Comparison of ENCODE assay signal across 24 cellular contexts in the genomic region with DNA sequence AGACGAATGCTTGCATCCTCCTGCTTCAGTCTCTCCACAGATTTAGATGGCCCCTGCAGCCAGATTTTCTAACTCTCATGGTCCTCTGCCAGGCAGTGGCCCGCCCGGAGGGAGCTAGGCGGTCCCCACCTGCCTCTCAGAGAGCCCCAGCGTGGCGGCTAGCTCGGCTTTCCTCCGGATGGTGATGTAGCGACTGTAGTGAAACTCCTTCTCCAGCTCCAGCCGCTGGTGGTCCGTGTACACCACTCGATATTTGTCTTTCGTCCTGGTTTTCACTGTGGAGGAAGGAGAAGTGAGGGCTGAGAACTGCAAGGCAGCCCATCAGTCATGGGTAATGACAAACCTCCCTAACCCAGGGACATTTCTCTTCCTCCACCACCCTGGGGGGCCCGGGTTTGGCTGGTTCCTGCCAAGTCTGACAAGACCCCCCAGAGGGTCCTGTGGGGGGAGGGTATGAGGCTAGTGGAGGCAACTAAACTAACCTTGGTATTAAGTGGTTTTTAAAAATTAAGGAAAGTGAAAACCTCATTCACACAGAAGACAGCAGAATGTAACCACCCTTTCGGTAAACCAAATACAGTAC. TPM values are rescaled to one million over a fixed set of nuclear protein-coding genes. Genes with fewer than 3 reads are reported as not detected.
DNase-seq lines count a peak whose midpoint lies in the region; ATAC-seq, FAIRE-seq and TF ChIP-seq lines count a peak whose summit lies in the region.
"Had no signal": no experiment of that assay in that cellular context is flagged by ENCODE, and none has a peak within 500 bp of the region (broad histone marks: within the 10 kb centered on the region; RNA-seq: fewer than 3 reads in every experiment).

No MANE protein-coding gene starts in this region.

- POLR2A ChIA-PET in Caco-2 (lab: Charles Lee): interaction anchor here (0.6 kb wide), 1 partner anchor 11 kb away, joined by 6 read pairs; no protein-coding TSS in a partner anchor

- no peak overlapping the region for H2AFZ ChIP-seq in hepatocyte

- peaks cover 6% of the 10 kb centered on the region for H4K20me1 ChIP-seq in hepatocyte (ENCODE audit: insufficient read depth, poor library complexity, severe bottlenecking)

- H3K4me1 Mint-ChIP-seq in Caco-2 (ENCODE audit: low read depth, unreplicated experiment): peaks cover 26% of the 10 kb centered on the region
- H3K4me1 Mint-ChIP-seq in activated T-helper 1 cell treated with anti-CD3 and anti-CD28 coated beads, Interleukin-12 subunit alpha, Interleukin-12 subunit beta, Interleukin-2, Interleukin-4 antibody, amounts not matched to agents 30 ng/mL and 10 ng/mL and 1 ng/mL, durations not matched to agents 14 hours and 24 hours and 36 hours (ENCODE audit: low read depth): peaks cover 5% of the 10 kb centered on the region

- peak overlapping the region; percentile 92 for H3K4me2 ChIP-seq in hepatocyte
- H3K4me2 ChIP-seq: BLaER1 had no signal

- intact Hi-C loops in Caco-2 (cut with micrococcal nuclease; ENCODE audit: unreplicated experiment): loop anchor here (5.0 kb wide), 3 partner anchors 343 to 1008 kb away; a partner anchor contains a TSS
- intact Hi-C loops in pancreas (cut with DNase I): no loop called here
- intact Hi-C loops in activated T-helper 1 cell treated with anti-CD3 and anti-CD28 coated beads, Interleukin-12 subunit alpha, Interleukin-12 subunit beta, Interleukin-2, Interleukin-4 antibody, amounts not matched to agents 30 ng/mL and 10 ng/mL and 1 ng/mL, durations not matched to agents 14 hours and 24 hours and 36 hours (cut with micrococcal nuclease): loop anchor here (5.0 kb wide), 1 partner anchor 173 kb away; a partner anchor contains a TSS

- H3K9me2 ChIP-seq in hepatocyte (replicated peaks; ENCODE audit: insufficient read depth): no peaks in the 10 kb centered on the region

- H3K4me1 ChIP-seq in Caco-2: peaks cover 53% of the 10 kb centered on the region
- H3K4me1 ChIP-seq in Peyer's patch: peaks cover 0 to 47% (median 16%) of the 10 kb centered on the region in 4 donors
- H3K4me1 ChIP-seq in hepatocyte (ENCODE audit: insufficient read depth): peaks cover 44% of the 10 kb centered on the region
- H3K4me1 ChIP-seq in pancreas: peaks cover 5 to 7% (median 6%) of the 10 kb centered on the region in 3 donors
- H3K4me1 ChIP-seq: BLaER1 had no signal

- FAIRE-seq in pancreas (lab: Jason Lieb, UNC): no peak
- FAIRE-seq: A204.1, GM12891, GM18507 had no signal

- H3K4me3 Mint-ChIP-seq in Caco-2 (ENCODE audit: unreplicated experiment): peak overlapping the region; percentile 99
- H3K4me3 Mint-ChIP-seq in activated T-helper 1 cell treated with anti-CD3 and anti-CD28 coated beads, Interleukin-12 subunit alpha, Interleukin-12 subunit beta, Interleukin-2, Interleukin-4 antibody, amounts not matched to agents 30 ng/mL and 10 ng/mL and 1 ng/mL, durations not matched to agents 14 hours and 24 hours and 36 hours: no peak overlapping the region
- H3K4me3 Mint-ChIP-seq: CD8-positive, alpha-beta memory T cell had no signal

- H3K9me3 ChIP-seq in Caco-2 (no peaks in the 10 kb centered on the region), Peyer's patch (no peaks in the 10 kb centered on the region), hepatocyte (ENCODE audit: low read depth) (no peaks in the 10 kb centered on the region), pancreas (no peaks in the 10 kb centered on the region)

- no peaks in the 10 kb centered on the region for H3K27me3 ChIP-seq in Caco-2 (replicated peaks; ENCODE audit: control insufficient read depth, insufficient read depth, low read length)
- peaks cover 0 to 9% of the 10 kb centered on the region in 2 donors for H3K27me3 ChIP-seq in Peyer's patch
- H3K27me3 ChIP-seq in hepatocyte: peaks cover 74% of the 10 kb centered on the region
- H3K27me3 ChIP-seq in pancreas: peaks cover 0 to 7% (median 0%) of the 10 kb centered on the region in 4 donors

- H3K79me2 ChIP-seq in hepatocyte: peaks cover 58% of the 10 kb centered on the region

- CTCF ChIA-PET in Caco-2 (lab: Charles Lee): interaction anchor here (1.1 to 1.3 kb wide), 3 partner anchors 11 to 96 kb away, joined by 3 to 7 read pairs (median 3); no protein-coding TSS in a partner anchor

- no peaks in the 10 kb centered on the region for H3K27me3 Mint-ChIP-seq in Caco-2 (ENCODE audit: insufficient read depth, unreplicated experiment)
- peaks cover 75% of the 10 kb centered on the region for H3K27me3 Mint-ChIP-seq in activated T-helper 1 cell treated with anti-CD3 and anti-CD28 coated beads, Interleukin-12 subunit alpha, Interleukin-12 subunit beta, Interleukin-2, Interleukin-4 antibody, amounts not matched to agents 30 ng/mL and 10 ng/mL and 1 ng/mL, durations not matched to agents 14 hours and 24 hours and 36 hours (ENCODE audit: insufficient read depth)

- no peaks in the 10 kb centered on the region for H3K9me3 Mint-ChIP-seq in Caco-2 (ENCODE audit: unreplicated experiment)
- H3K9me3 Mint-ChIP-seq in activated T-helper 1 cell treated with anti-CD3 and anti-CD28 coated beads, Interleukin-12 subunit alpha, Interleukin-12 subunit beta, Interleukin-2, Interleukin-4 antibody, amounts not matched to agents 30 ng/mL and 10 ng/mL and 1 ng/mL, durations not matched to agents 14 hours and 24 hours and 36 hours: no peaks in the 10 kb centered on the region
- H3K9me3 Mint-ChIP-seq: CD8-positive, alpha-beta memory T cell had no signal

- H3K4me3 ChIP-seq in Caco-2 (ENCODE audit: low read depth, low read length) (peak overlapping the region; percentile 96), Peyer's patch (peak overlapping the region in 3 of 4 donors; percentile 53 to 80 (median 77)), hepatocyte (peak overlapping the region; percentile 58), pancreas (peak overlapping the region in 2 of 4 donors; percentile 3 to 6)
- H3K4me3 ChIP-seq: BLaER1 had no signal

- H3K27ac ChIP-seq in Peyer's patch: peak overlapping the region in 3 of 4 donors; percentile 84 to 98 (median 92)
- peak overlapping the region; percentile 98 for H3K27ac ChIP-seq in hepatocyte
- peak overlapping the region; percentile 48 to 68 (median 58) for H3K27ac ChIP-seq in pancreas
- H3K27ac ChIP-seq: BLaER1 had no signal

- WGBS in hepatocyte (ENCODE audit: low lambda C conversion rate, missing lambda C conversion rate): 42% methylated on average over 15 of the region's 15 CpGs
- WGBS in pancreas, 2 donors: 45 to 64% methylated on average over 15 of the region's 15 CpGs

- peak overlapping the region; percentile 65 for H3K27ac Mint-ChIP-seq in Caco-2 (ENCODE audit: unreplicated experiment)
- H3K27ac Mint-ChIP-seq in activated T-helper 1 cell treated with anti-CD3 and anti-CD28 coated beads, Interleukin-12 subunit alpha, Interleukin-12 subunit beta, Interleukin-2, Interleukin-4 antibody, amounts not matched to agents 30 ng/mL and 10 ng/mL and 1 ng/mL, durations not matched to agents 14 hours and 24 hours and 36 hours: no peak overlapping the region

- no TSS peak for BruUV-seq in Caco-2 (replicated peaks; lab: Mats Ljungman, UMichigan)

- peaks cover 95% of the 10 kb centered on the region for H3K36me3 Mint-ChIP-seq in Caco-2 (ENCODE audit: insufficient read depth, unreplicated experiment)
- H3K36me3 Mint-ChIP-seq in activated T-helper 1 cell treated with anti-CD3 and anti-CD28 coated beads, Interleukin-12 subunit alpha, Interleukin-12 subunit beta, Interleukin-2, Interleukin-4 antibody, amounts not matched to agents 30 ng/mL and 10 ng/mL and 1 ng/mL, durations not matched to agents 14 hours and 24 hours and 36 hours (ENCODE audit: low read depth): peaks cover 2% of the 10 kb centered on the region

- H3K36me3 ChIP-seq in Caco-2 (ENCODE audit: control insufficient read depth, insufficient read depth, low read length): peaks cover 9% of the 10 kb centered on the region
- H3K36me3 ChIP-seq in Peyer's patch: peaks cover 0 to 4% (median 0%) of the 10 kb centered on the region in 3 donors
- no peaks in the 10 kb centered on the region for H3K36me3 ChIP-seq in hepatocyte (replicated peaks; ENCODE audit: insufficient read depth, low read depth)
- H3K36me3 ChIP-seq in pancreas: no peaks in the 10 kb centered on the region
- H3K36me3 ChIP-seq: BLaER1 had no signal

- no peak for ATAC-seq in pancreas
- no peak for ATAC-seq in GM19324 (IDR thresholded peaks at IDR 0.05; ENCODE audit: low FRiP score, unreplicated experiment)
- no peak for ATAC-seq in GM18873 (IDR thresholded peaks at IDR 0.05; ENCODE audit: low FRiP score, unreplicated experiment)
- ATAC-seq: HCT116 had no signal

- no peak for TF ChIP-seq CTCF in Caco-2 (IDR thresholded peaks at IDR 0.05; ENCODE audit: insufficient read depth in 1 of 2, low read depth in 1 of 2, low read length in 1 of 2, severe bottlenecking in 1 of 2, unreplicated experiment in 1 of 2)
- TF ChIP-seq CTCF in Peyer's patch (IDR thresholded peaks at IDR 0.05): no peak
- no peak for TF ChIP-seq CTCF in hepatocyte (IDR thresholded peaks at IDR 0.05; ENCODE audit: poor library complexity)
- no peak for TF ChIP-seq CTCF in pancreas (IDR thresholded peaks at IDR 0.05)

- no peak for TF ChIP-seq POLR2A in Peyer's patch (IDR thresholded peaks at IDR 0.05)

- no peak for DNase-seq in Caco-2
- peak in 2 of 3 donors; percentile 46 to 62 for DNase-seq in Peyer's patch
- no peak for DNase-seq in hepatocyte (ENCODE audit: low spot score)
- peak in 4 of 6 donors; percentile 30 to 57 (median 54) for DNase-seq in pancreas
- no peak for DNase-seq in activated T-helper 1 cell treated with anti-CD3 and anti-CD28 coated beads, Interleukin-12 subunit alpha, Interleukin-12 subunit beta, Interleukin-2, Interleukin-4 antibody, amounts not matched to agents 30 ng/mL and 10 ng/mL and 1 ng/mL, durations not matched to agents 14 hours and 24 hours and 36 hours (ENCODE audit: low spot score)
- DNase-seq in medulla oblongata (ENCODE audit: extremely low spot score): no peak
- DNase-seq: CD8-positive, alpha-beta memory T cell; DMS79 treated with DMSO at 0.1 percent for 48 hours; GDM1; KG1; NCI-H1436; NCI-H2029 treated with DMSO at 0.1 percent for 48 hours; NCI-H2171 treated with DMSO at 0.1 percent for 48 hours; NCI-H446 treated with DMSO at 0.1 percent for 48 hours; NCI-H748 treated with DMSO at 0.1 percent for 48 hours; OCI-M1; RPMI8226 had no signal

RNA-seq across cellular contexts. Expression of a gene that starts 4.3 kb away (rescaled TPM):
- total RNA-seq in Caco-2 (2022) (104 and 109 TPM in 2 replicates), Peyer's patch (100 to 1,000 TPM in 3 of 4 donors, 10 to 100 TPM in 1; 33.0 to 182 (median 136) TPM), hepatocyte (34.6 and 40.0 TPM in 2 replicates), pancreas (1 to 10 TPM; 2.8 to 6.0 (median 4.8) TPM)
- polyA plus RNA-seq in hepatocyte (52.4 and 60.6 TPM in 2 replicates), pancreas (1 to 10 TPM; 3.5 to 6.9 TPM)
- not detected in 2 replicates for total RNA-seq in activated T-helper 1 cell treated with anti-CD3 and anti-CD28 coated beads, Interleukin-12 subunit alpha, Interleukin-12 subunit beta, Interleukin-2, Interleukin-4 antibody, amounts not matched to agents 30 ng/mL and 10 ng/mL and 1 ng/mL, durations not matched to agents 14 hours and 24 hours and 36 hours
- total RNA-seq: CD8-positive, alpha-beta memory T cell had no signal
- polyA plus RNA-seq: CD8-positive, alpha-beta memory T cell had no signal

RNA-seq across cellular contexts. Expression of a gene that starts 23.7 kb away (rescaled TPM):
- total RNA-seq in Caco-2 (2022) (5.2 and 8.1 TPM in 2 replicates), Peyer's patch (100 to 1,000 TPM in 2 of 4 donors, 10 to 100 TPM in 2; 38.0 to 144 (median 99.0) TPM), hepatocyte (13.5 and 18.2 TPM in 2 replicates), pancreas (not detected)
- polyA plus RNA-seq in hepatocyte (35.7 and 38.1 TPM in 2 replicates), pancreas (under 1 TPM in 1 of 2 donors, not detected in 1; 0.31 TPM)
- total RNA-seq in activated T-helper 1 cell treated with anti-CD3 and anti-CD28 coated beads, Interleukin-12 subunit alpha, Interleukin-12 subunit beta, Interleukin-2, Interleukin-4 antibody, amounts not matched to agents 30 ng/mL and 10 ng/mL and 1 ng/mL, durations not matched to agents 14 hours and 24 hours and 36 hours: not detected in 2 replicates
- total RNA-seq: CD8-positive, alpha-beta memory T cell had no signal
- polyA plus RNA-seq: CD8-positive, alpha-beta memory T cell had no signal

RNA-seq across cellular contexts. Expression of a gene that starts 45.0 kb away (rescaled TPM):
- total RNA-seq in Caco-2 (2022) (3.7 and 3.9 TPM in 2 replicates), Peyer's patch (not detected), hepatocyte (0.20 and 1.3 TPM in 2 replicates), pancreas (10 to 100 TPM in 5 of 6 donors, 1 to 10 TPM in 1; 8.0 to 17.1 (median 12.3) TPM)
- polyA plus RNA-seq in hepatocyte (0.95 and 1.8 TPM in 2 replicates), pancreas (10 to 100 TPM; 15.7 to 26.1 TPM)
- not detected in 2 replicates for total RNA-seq in activated T-helper 1 cell treated with anti-CD3 and anti-CD28 coated beads, Interleukin-12 subunit alpha, Interleukin-12 subunit beta, Interleukin-2, Interleukin-4 antibody, amounts not matched to agents 30 ng/mL and 10 ng/mL and 1 ng/mL, durations not matched to agents 14 hours and 24 hours and 36 hours
- total RNA-seq: CD8-positive, alpha-beta memory T cell had no signal
- polyA plus RNA-seq: CD8-positive, alpha-beta memory T cell had no signal

Comparison
In these comparisons a context has a peak if more than half of its experiments do, and no peak if none do; other contexts are left out.
1. DNase-seq: peak in Peyer's patch (2 of 3) and pancreas (4 of 6); none in Caco-2 (0 of 2), hepatocyte (single experiment), activated T-helper 1 cell treated with anti-CD3 and anti-CD28 coated beads, Interleukin-12 subunit alpha, Interleukin-12 subunit beta, Interleukin-2, Interleukin-4 antibody, amounts not matched to agents 30 ng/mL and 10 ng/mL and 1 ng/mL, durations not matched to agents 14 hours and 24 hours and 36 hours (single experiment) and medulla oblongata (single experiment).
2. intact Hi-C loops: an anchor here in Caco-2 (5.0 kb wide) and activated T-helper 1 cell treated with anti-CD3 and anti-CD28 coated beads, Interleukin-12 subunit alpha, Interleukin-12 subunit beta, Interleukin-2, Interleukin-4 antibody, amounts not matched to agents 30 ng/mL and 10 ng/mL and 1 ng/mL, durations not matched to agents 14 hours and 24 hours and 36 hours (5.0 kb wide); none called in pancreas.
3. Peak in every context shown above with its lines, with median percentiles within 50 percentile points of each other: H3K27ac ChIP-seq.